Comparison of ENCODE assay signal across 8 cellular contexts in genomic region chr5:159051431-159052281, GRCh38. TPM values are rescaled to one million over a fixed set of nuclear protein-coding genes. Genes with fewer than 3 reads are reported as not detected.
DNase-seq lines count a peak whose midpoint lies in the region; ATAC-seq lines count a peak whose summit lies in the region.

No MANE protein-coding gene starts in this region.

- ATAC-seq in sciatic nerve (peak; percentile 48), HG02623 (IDR thresholded peaks at IDR 0.05; ENCODE audit: unreplicated experiment) (no peak)

- H3K36me3 Mint-ChIP-seq in activated naive CD8-positive, alpha-beta T cell = no peaks in the 10 kb centered on the region

- H3K27me3 Mint-ChIP-seq in activated naive CD8-positive, alpha-beta T cell = peaks cover 51% of the 10 kb centered on the region

- intact Hi-C loops in sciatic nerve (cut with DNase I) = no loop called here

- no peak overlapping the region for H3K27ac Mint-ChIP-seq in activated naive CD8-positive, alpha-beta T cell

- DNase-seq in NCI-H1417 (lab: John Stamatoyannopoulos, UW) (peak in 2 of 3 experiments; percentile 24 to 25), NCI-H1417 treated with DMSO at 0.1 percent for 48 hours (lab: John Stamatoyannopoulos, UW) (no peak), hippocampal formation (lab: John Stamatoyannopoulos, UW) (peak; percentile 2 to 7), sciatic nerve (ENCODE audit: low spot score) (peak; percentile 75), NCI-H1694 (lab: John Stamatoyannopoulos, UW) (no peak), NCI-H526 treated with DMSO at 0.1 percent for 48 hours (lab: John Stamatoyannopoulos, UW) (no peak)

- peak overlapping the region; percentile 66 for H3K4me3 Mint-ChIP-seq in activated naive CD8-positive, alpha-beta T cell

- H3K4me1 Mint-ChIP-seq in activated naive CD8-positive, alpha-beta T cell (ENCODE audit: low read depth) = peaks cover 7% of the 10 kb centered on the region

- H3K9me3 Mint-ChIP-seq in activated naive CD8-positive, alpha-beta T cell (ENCODE audit: low read depth) = no peaks in the 10 kb centered on the region

RNA-seq across cellular contexts. Expression of gene EBF1, which starts 48.1 kb away (rescaled TPM):
- total RNA-seq in sciatic nerve = 86.9 TPM

Comparison
In these comparisons a context has a peak if more than half of its experiments do, and no peak if none do; other contexts are left out.
1. DNase-seq: peak in NCI-H1417 (2 of 3), hippocampal formation (2 of 2) and sciatic nerve (single experiment); none in NCI-H1417 treated with DMSO at 0.1 percent for 48 hours (single experiment), NCI-H1694 (single experiment) and NCI-H526 treated with DMSO at 0.1 percent for 48 hours (single experiment).